In the genomic region with DNA sequence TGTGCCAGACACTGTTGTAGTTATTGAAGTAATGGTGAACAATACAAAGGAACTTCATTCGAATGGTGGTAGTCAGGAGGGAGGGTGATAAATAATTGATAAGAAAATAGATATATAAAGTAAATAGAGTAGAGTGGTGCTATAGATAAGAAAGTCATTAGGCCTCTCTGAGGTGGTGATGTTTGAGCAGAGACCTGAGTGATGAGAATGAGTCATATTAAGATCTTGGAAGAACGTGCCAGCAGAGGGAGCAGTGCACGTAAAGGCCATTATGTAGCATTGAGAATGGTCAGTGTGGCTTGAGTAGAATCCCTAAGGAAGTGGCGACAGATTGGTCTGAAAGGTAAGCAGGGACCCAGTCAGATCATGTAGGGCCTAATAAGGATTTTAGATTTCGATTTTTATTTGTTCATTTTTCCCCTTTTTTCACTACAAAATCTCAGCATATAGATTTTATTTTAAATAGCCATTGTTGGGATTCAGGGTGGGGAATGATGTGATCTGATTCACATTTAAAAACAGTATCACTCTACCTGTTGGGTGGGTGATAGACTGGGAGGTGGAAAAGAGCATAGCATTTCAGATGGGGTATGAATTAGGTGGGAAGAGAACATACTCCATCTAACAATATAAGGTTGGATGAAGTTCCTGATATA, we compare ENCODE assay signal across 8 cellular contexts. TPM values are rescaled to one million over a fixed set of nuclear protein-coding genes. Genes with fewer than 3 reads are reported as not detected.
A peak's percentile ranks its signal among the peaks of the same experiment; 100 is the strongest.
DNase-seq lines count a peak whose midpoint lies in the region; ATAC-seq and TF ChIP-seq lines count a peak whose summit lies in the region.

No MANE protein-coding gene starts in this region.

- H3K27me3 ChIP-seq in OCI-LY3 (ENCODE audit: low read depth, low read length) (no peaks in the 10 kb centered on the region), lung (ENCODE audit: control insufficient read depth, insufficient read depth) (no peaks in the 10 kb centered on the region)

- H3K79me2 ChIP-seq in OCI-LY3 (ENCODE audit: low read length) = no peaks in the 10 kb centered on the region

- ATAC-seq in GM18505 (IDR thresholded peaks at IDR 0.05; ENCODE audit: unreplicated experiment) (peak; percentile 65), HG03139 (IDR thresholded peaks at IDR 0.05; ENCODE audit: unreplicated experiment) (peak; percentile 82), lung (ENCODE audit: insufficient read depth, low FRiP score) (peak; percentile 81)

- DNase-seq in CD14-positive monocyte (ENCODE audit: low spot score) (no peak), chondrocyte (ENCODE audit: low spot score) (no peak), lung (ENCODE audit: low spot score) (peak; percentile 44), DMS79 (lab: John Stamatoyannopoulos, UW) (no peak)
- DNase-seq in activated effector memory CD4-positive, alpha-beta T cell treated with Interleukin-2 at 50 U/mL for 16 hours = no peak

- H3K9me3 Mint-ChIP-seq in CD14-positive monocyte (peaks cover 0 to 4% (median 0%) of the 10 kb centered on the region in 7 donors), chondrocyte (ENCODE audit: low read depth) (no peaks in the 10 kb centered on the region)

- peak; percentile 55 for TF ChIP-seq CTCF in CD14-positive monocyte (IDR thresholded peaks at IDR 0.05)
- peak; percentile 56 for TF ChIP-seq CTCF in OCI-LY3 (IDR thresholded peaks at IDR 0.05; ENCODE audit: low read depth, low read length)
- TF ChIP-seq CTCF in chondrocyte (IDR thresholded peaks at IDR 0.05) = peak; percentile 79
- TF ChIP-seq CTCF in lung (IDR thresholded peaks at IDR 0.05; ENCODE audit: control extremely low read depth, extremely low read depth) = peak; percentile 31

- no peak for TF ChIP-seq POLR2A in GM18505 (IDR thresholded peaks at IDR 0.05; ENCODE audit: borderline replicate concordance, extremely low read depth, insufficient read depth, insufficient read length)

- no peak overlapping the region for H3K4me3 ChIP-seq in OCI-LY3 (ENCODE audit: low read length)
- no peak overlapping the region for H3K4me3 ChIP-seq in lung

- H2AFZ ChIP-seq in OCI-LY3 (ENCODE audit: low read depth, low read length) = no peak overlapping the region

- H3K4me2 ChIP-seq in OCI-LY3 (ENCODE audit: low read length) = no peak overlapping the region

- 24 to 36% methylated on average over 5 of the region's 5 CpGs for WGBS in lung, 2 donors

- H3K4me1 Mint-ChIP-seq in CD14-positive monocyte (no peaks in the 10 kb centered on the region), chondrocyte (ENCODE audit: low read depth) (peaks cover 8% of the 10 kb centered on the region)

- H3K4me3 Mint-ChIP-seq in CD14-positive monocyte = no peak overlapping the region
- H3K4me3 Mint-ChIP-seq in chondrocyte (ENCODE audit: unreplicated experiment) = no peak overlapping the region

- intact Hi-C loops in CD14-positive monocyte (cut with micrococcal nuclease) = loop anchor here in 1 of 2 donors (10.0 kb wide), 1 partner anchor 583 kb away; no protein-coding TSS in a partner anchor

- H3K4me1 ChIP-seq in OCI-LY3 (ENCODE audit: low read length) (no peaks in the 10 kb centered on the region), lung (ENCODE audit: control insufficient read depth in 2 of 2, insufficient read depth in 2 of 2, low read length in 2 of 2) (no peaks in the 10 kb centered on the region)

- H3K36me3 Mint-ChIP-seq in CD14-positive monocyte (no peaks in the 10 kb centered on the region), chondrocyte (ENCODE audit: low read depth) (peaks cover 6% of the 10 kb centered on the region)

- H3K9me3 ChIP-seq in OCI-LY3 (ENCODE audit: insufficient read depth, low read length) (no peaks in the 10 kb centered on the region), lung (ENCODE audit: control insufficient read depth in 2 of 2, insufficient read depth in 1 of 2, low read length in 1 of 2) (no peaks in the 10 kb centered on the region)

- H3K27ac Mint-ChIP-seq in CD14-positive monocyte (no peak overlapping the region), chondrocyte (ENCODE audit: unreplicated experiment) (no peak overlapping the region)

- H3K36me3 ChIP-seq in OCI-LY3 (replicated peaks; ENCODE audit: low read depth, low read length) (no peaks in the 10 kb centered on the region), lung (ENCODE audit: control insufficient read depth in 2 of 2, insufficient read depth in 2 of 2, low read length in 2 of 2) (no peaks in the 10 kb centered on the region)

- H4K20me1 ChIP-seq in OCI-LY3 (ENCODE audit: insufficient read depth, low read length) = no peaks in the 10 kb centered on the region

- H3K27ac ChIP-seq in OCI-LY3 (ENCODE audit: low read length) (no peak overlapping the region), lung (ENCODE audit: low read depth in 1 of 2, low read length in 1 of 2) (no peak overlapping the region)

- H3K27me3 Mint-ChIP-seq in CD14-positive monocyte (ENCODE audit: low read depth in 3 of 3) (no peaks in the 10 kb centered on the region), chondrocyte (ENCODE audit: low read depth) (no peaks in the 10 kb centered on the region)

- H3K9ac ChIP-seq in OCI-LY3 (ENCODE audit: low read length) = no peak overlapping the region

RNA-seq across cellular contexts. Expression of a gene that starts 44.7 kb away (rescaled TPM):
- 10 to 100 TPM; 39.6 to 46.2 TPM for polyA plus RNA-seq in CD14-positive monocyte
- 37.7 to 55.3 TPM (median 38.7 TPM) in 3 replicates for total RNA-seq in chondrocyte
- 10 to 100 TPM; 19.0 to 60.9 TPM for total RNA-seq in lung
- 10 to 100 TPM; 18.8 to 24.6 TPM for polyA plus RNA-seq in lung

RNA-seq across cellular contexts. Expression of a gene that starts 47.9 kb away (rescaled TPM):
- polyA plus RNA-seq in CD14-positive monocyte = 1 to 10 TPM; 4.3 to 6.2 TPM
- 10.4 to 12.9 TPM (median 11.4 TPM) in 3 replicates for total RNA-seq in chondrocyte
- 10 to 100 TPM; 17.0 to 20.3 TPM for total RNA-seq in lung
- 1 to 10 TPM; 7.5 to 8.0 TPM for polyA plus RNA-seq in lung
